Comparison of ENCODE assay signal across 12 cellular contexts in genomic region chr7:99013266-99014112, GRCh38.
"Had no signal": no experiment of that assay in that cellular context is flagged by ENCODE, and none has a peak within 500 bp of the region (broad histone marks: within the 10 kb centered on the region; RNA-seq: fewer than 3 reads in every experiment).

No MANE protein-coding gene starts in this region.

- H3K4me1 ChIP-seq: gastrocnemius medialis, heart left ventricle had no signal

- H3K27me3 ChIP-seq: gastrocnemius medialis, heart left ventricle had no signal

- DNase-seq: activated CD4-positive, alpha-beta T cell treated with anti-CD3 and anti-CD28 coated beads for 4 hours; activated CD8-positive, alpha-beta T cell treated with anti-CD3 and anti-CD28 coated beads, Interleukin-2, amount 10 ng/mL, durations not matched to agents 7 days and 5 days; cerebellar nuclear complex; left colon; mammary epithelial cell; naive thymus-derived CD8-positive, alpha-beta T cell; stimulated activated naive CD8-positive, alpha-beta T cell treated with anti-CD3 and anti-CD28 coated beads, Interleukin-15, amount 100 ng/mL, for 72 hours; SW 1271 had no signal

- H3K9me3 ChIP-seq: gastrocnemius medialis, heart left ventricle had no signal

- H3K27ac ChIP-seq: gastrocnemius medialis, heart left ventricle had no signal

- H3K4me3 ChIP-seq: gastrocnemius medialis, heart left ventricle, smooth muscle cell had no signal

- ATAC-seq: left colon; naive thymus-derived CD8-positive, alpha-beta T cell; WTC11 had no signal
